In genomic region chr5:112284561-112284960, GRCh38 we compare ENCODE assay signal across 16 cellular contexts.
DNase-seq lines count a peak whose midpoint lies in the region; ATAC-seq and TF ChIP-seq lines count a peak whose summit lies in the region.
"Had no signal": no experiment of that assay in that cellular context is flagged by ENCODE, and none has a peak within 500 bp of the region (broad histone marks: within the 10 kb centered on the region; RNA-seq: fewer than 3 reads in every experiment).

No MANE protein-coding gene starts in this region.

- POLR2A ChIA-PET in HEK293T (lab: Yijun Ruan, JAX): no interaction called here

- H3K4me1 Mint-ChIP-seq in endodermal cell: peaks cover 9% of the 10 kb centered on the region
- peaks cover 23% of the 10 kb centered on the region for H3K4me1 Mint-ChIP-seq in neural progenitor cell
- H3K4me1 Mint-ChIP-seq in activated CD8-positive, alpha-beta memory T cell treated with anti-CD3 and anti-CD28 coated beads, Interleukin-2, amount 10 ng/mL, durations not matched to agents 7 days and 5 days: no peaks in the 10 kb centered on the region
- H3K4me1 Mint-ChIP-seq: B cell; CD4-positive, alpha-beta memory T cell had no signal

- H3K36me3 ChIP-seq in endodermal cell (ENCODE audit: control insufficient read depth, insufficient read depth, low read length): no peaks in the 10 kb centered on the region
- H3K36me3 ChIP-seq in neural progenitor cell: no peaks in the 10 kb centered on the region
- H3K36me3 ChIP-seq: HAP-1 had no signal

- ATAC-seq in activated CD8-positive, alpha-beta memory T cell treated with anti-CD3 and anti-CD28 coated beads, Interleukin-2, amount 10 ng/mL, durations not matched to agents 7 days and 5 days: no peak
- no peak for ATAC-seq in GM21737 (IDR thresholded peaks at IDR 0.05; ENCODE audit: unreplicated experiment)
- ATAC-seq: HepG2 had no signal

- no peak overlapping the region for H2AFZ ChIP-seq in neural progenitor cell (replicated peaks)

- no peak overlapping the region for H3K27ac Mint-ChIP-seq in endodermal cell
- H3K27ac Mint-ChIP-seq in neural progenitor cell: peak overlapping the region; percentile 11
- no peak overlapping the region for H3K27ac Mint-ChIP-seq in activated CD8-positive, alpha-beta memory T cell treated with anti-CD3 and anti-CD28 coated beads, Interleukin-2, amount 10 ng/mL, durations not matched to agents 7 days and 5 days
- H3K27ac Mint-ChIP-seq: B cell; CD4-positive, alpha-beta memory T cell; HFFc6 had no signal

- no peak overlapping the region for H3K4me2 ChIP-seq in neural progenitor cell

- H3K4me1 ChIP-seq in endodermal cell (ENCODE audit: control insufficient read depth, insufficient read depth, low read length) (peaks cover 2% of the 10 kb centered on the region), neural progenitor cell (no peaks in the 10 kb centered on the region)
- H3K4me1 ChIP-seq: HAP-1 had no signal

- H3K79me2 ChIP-seq in neural progenitor cell (ENCODE audit: low read depth): no peaks in the 10 kb centered on the region

- H3K36me3 Mint-ChIP-seq in endodermal cell (ENCODE audit: low read depth) (no peaks in the 10 kb centered on the region), neural progenitor cell (no peaks in the 10 kb centered on the region)
- H3K36me3 Mint-ChIP-seq in activated CD8-positive, alpha-beta memory T cell treated with anti-CD3 and anti-CD28 coated beads, Interleukin-2, amount 10 ng/mL, durations not matched to agents 7 days and 5 days: no peaks in the 10 kb centered on the region
- H3K36me3 Mint-ChIP-seq: CD4-positive, alpha-beta memory T cell had no signal

- H3K4me3 Mint-ChIP-seq in endodermal cell (no peak overlapping the region), neural progenitor cell (no peak overlapping the region)
- H3K4me3 Mint-ChIP-seq in activated CD8-positive, alpha-beta memory T cell treated with anti-CD3 and anti-CD28 coated beads, Interleukin-2, amount 10 ng/mL, durations not matched to agents 7 days and 5 days: no peak overlapping the region
- H3K4me3 Mint-ChIP-seq: B cell; CD4-positive, alpha-beta memory T cell; HFFc6 had no signal

- no peak for TF ChIP-seq CTCF in endodermal cell (conservative IDR thresholded peaks at IDR 0.05)
- no peak for TF ChIP-seq CTCF in neural progenitor cell (IDR thresholded peaks at IDR 0.05)

- H3K27me3 Mint-ChIP-seq in endodermal cell (ENCODE audit: insufficient read depth) (no peaks in the 10 kb centered on the region), neural progenitor cell (ENCODE audit: insufficient read depth, low read depth) (peaks cover 2% of the 10 kb centered on the region)
- H3K27me3 Mint-ChIP-seq in activated CD8-positive, alpha-beta memory T cell treated with anti-CD3 and anti-CD28 coated beads, Interleukin-2, amount 10 ng/mL, durations not matched to agents 7 days and 5 days: peaks cover 6% of the 10 kb centered on the region
- H3K27me3 Mint-ChIP-seq: B cell had no signal

- H3K9me3 ChIP-seq in endodermal cell (ENCODE audit: control insufficient read depth, low read length) (no peaks in the 10 kb centered on the region), neural progenitor cell (ENCODE audit: low read depth) (no peaks in the 10 kb centered on the region)
- H3K9me3 ChIP-seq: HAP-1 had no signal

- no peaks in the 10 kb centered on the region for H3F3A ChIP-seq in neural progenitor cell (ENCODE audit: low read depth)

- WGBS in endodermal cell (ENCODE audit: insufficient coverage in 1 of 2, insufficient read length in 1 of 2), 2 experiments: 80 to 90% methylated on average over 1 to 3 of the region's 3 CpGs

- CTCF ChIA-PET in HEK293T (lab: Yijun Ruan, JAX): no interaction called here
- CTCF ChIA-PET in activated CD8-positive, alpha-beta memory T cell treated with anti-CD3 and anti-CD28 coated beads, Interleukin-2, amount 10 ng/mL, durations not matched to agents 7 days and 5 days (lab: Charles Lee): no interaction called here

- H3K27me3 ChIP-seq in endodermal cell (ENCODE audit: control insufficient read depth, insufficient read depth, low read length, poor library complexity, severe bottlenecking): no peaks in the 10 kb centered on the region
- no peaks in the 10 kb centered on the region for H3K27me3 ChIP-seq in neural progenitor cell

- H3K4me3 ChIP-seq in endodermal cell (ENCODE audit: low read length): no peak overlapping the region
- H3K4me3 ChIP-seq in neural progenitor cell: no peak overlapping the region
- H3K4me3 ChIP-seq: HAP-1 had no signal

- H3K9me3 Mint-ChIP-seq in endodermal cell (no peaks in the 10 kb centered on the region), neural progenitor cell (no peaks in the 10 kb centered on the region)
- no peaks in the 10 kb centered on the region for H3K9me3 Mint-ChIP-seq in activated CD8-positive, alpha-beta memory T cell treated with anti-CD3 and anti-CD28 coated beads, Interleukin-2, amount 10 ng/mL, durations not matched to agents 7 days and 5 days (ENCODE audit: low read depth)
- H3K9me3 Mint-ChIP-seq: CD4-positive, alpha-beta memory T cell; HFFc6 had no signal

- H3K27ac ChIP-seq in endodermal cell (ENCODE audit: low read depth, low read length) (peak overlapping the region; percentile 0), neural progenitor cell (no peak overlapping the region)

- no peaks in the 10 kb centered on the region for H4K20me1 ChIP-seq in neural progenitor cell (ENCODE audit: low read depth)

- H3K9ac ChIP-seq in endodermal cell (ENCODE audit: extremely low read depth, low read length, poor library complexity, severe bottlenecking) (no peak overlapping the region), neural progenitor cell (no peak overlapping the region)

- peak; percentile 20 for DNase-seq in NCI-H510A treated with DMSO at 0.1 percent for 48 hours (lab: John Stamatoyannopoulos, UW)
- no peak for DNase-seq in NCI-H510A (lab: John Stamatoyannopoulos, UW)
- DNase-seq in HEK293T (ENCODE audit: extremely low spot score): no peak
- DNase-seq in endodermal cell: no peak
- no peak for DNase-seq in neural progenitor cell (ENCODE audit: low spot score)
- no peak for DNase-seq in activated CD8-positive, alpha-beta memory T cell treated with anti-CD3 and anti-CD28 coated beads, Interleukin-2, amount 10 ng/mL, durations not matched to agents 7 days and 5 days
- DNase-seq: ACHN; C1 segment of cervical spinal cord; CD4-positive, alpha-beta memory T cell; DND-41; GDM1; HFFc6 had no signal

TF ChIP-seq in HEK293T, 16 proteins besides CTCF, POLR2A, EP300 and RAD21:
- TF ChIP-seq, protein P1, sequence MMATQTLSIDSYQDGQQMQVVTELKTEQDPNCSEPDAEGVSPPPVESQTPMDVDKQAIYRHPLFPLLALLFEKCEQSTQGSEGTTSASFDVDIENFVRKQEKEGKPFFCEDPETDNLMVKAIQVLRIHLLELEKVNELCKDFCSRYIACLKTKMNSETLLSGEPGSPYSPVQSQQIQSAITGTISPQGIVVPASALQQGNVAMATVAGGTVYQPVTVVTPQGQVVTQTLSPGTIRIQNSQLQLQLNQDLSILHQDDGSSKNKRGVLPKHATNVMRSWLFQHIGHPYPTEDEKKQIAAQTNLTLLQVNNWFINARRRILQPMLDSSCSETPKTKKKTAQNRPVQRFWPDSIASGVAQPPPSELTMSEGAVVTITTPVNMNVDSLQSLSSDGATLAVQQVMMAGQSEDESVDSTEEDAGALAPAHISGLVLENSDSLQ (IDR thresholded peaks at IDR 0.05): peak; percentile 11; the same call in 1 of the 2 replicates
- TF ChIP-seq FOXK2 (IDR thresholded peaks at IDR 0.05): no peak
- TF ChIP-seq L3MBTL2 (conservative IDR thresholded peaks at IDR 0.05): no peak
